Comparison of ENCODE assay signal across 22 cellular contexts in the genomic region with DNA sequence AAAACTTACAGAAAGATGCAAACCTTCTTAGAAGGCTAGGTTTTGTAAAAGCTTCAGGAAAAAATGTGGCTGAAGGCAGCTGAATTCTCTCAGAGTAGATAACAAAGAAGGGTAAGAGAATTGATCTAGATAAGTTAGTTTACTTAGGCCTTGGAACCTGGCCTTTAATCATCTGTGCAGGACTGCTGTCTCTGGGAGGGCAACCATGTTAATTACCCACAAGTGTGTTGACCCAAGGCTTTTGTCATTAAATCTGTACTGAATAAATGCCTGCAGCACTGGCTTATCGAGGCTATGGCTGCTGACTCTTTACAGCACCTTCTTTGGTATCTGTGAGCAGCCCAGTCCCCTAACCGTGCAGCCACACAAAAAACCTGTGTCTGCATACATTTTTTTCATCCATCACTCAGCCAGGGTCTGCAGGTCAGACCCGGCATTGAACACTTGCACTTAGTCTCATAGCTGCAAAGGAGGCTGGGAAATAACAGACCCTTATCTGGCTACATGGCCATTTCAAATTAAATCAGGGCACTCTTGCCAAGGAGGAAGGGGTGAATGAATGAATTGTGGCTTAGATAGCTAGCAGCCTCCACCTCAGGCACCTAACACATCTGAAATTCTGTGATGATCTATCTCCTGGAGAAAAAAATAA.
"Had no signal": no experiment of that assay in that cellular context is flagged by ENCODE, and none has a peak within 500 bp of the region (broad histone marks: within the 10 kb centered on the region; RNA-seq: fewer than 3 reads in every experiment).

No MANE protein-coding gene starts in this region.

- ATAC-seq: activated T-cell treated with anti-CD3 and anti-CD28 coated beads, Interleukin-2, amount 50 U/mL, for 4 hours; stimulated activated naive CD8-positive, alpha-beta T cell treated with anti-CD3 and anti-CD28 coated beads, Interleukin-15, amount 100 ng/mL, for 72 hours; T-helper 17 cell had no signal

- H3K36me3 ChIP-seq: adrenal gland, ascending aorta, brain microvascular endothelial cell, left ventricle myocardium inferior, right atrium auricular region, tibial nerve had no signal

- DNase-seq: activated CD4-positive, alpha-beta T cell treated with anti-CD3 and anti-CD28 coated beads for 4 hours; activated CD4-positive, alpha-beta T cell treated with anti-CD3 and anti-CD28 coated beads, Interleukin-2, amount 50 U/mL, for 48 hours; activated CD4-positive, CD25-positive, alpha-beta regulatory T cell; activated CD8-positive, alpha-beta memory T cell treated with anti-CD3 and anti-CD28 coated beads, Interleukin-2, amount 50 U/mL, for 48 hours; activated naive CD4-positive, alpha-beta T cell; activated T-cell treated with anti-CD3 and anti-CD28 coated beads, Interleukin-2, amount 50 U/mL, for 4 hours; adrenal gland; brain microvascular endothelial cell; caudate nucleus; effector CD4-positive, alpha-beta T cell; foreskin melanocyte; immature natural killer cell; kidney glomerular epithelial cell; left ventricle myocardium inferior; naive B cell; stimulated activated CD4-positive, alpha-beta T cell treated with anti-CD3 and anti-CD28 coated beads, Interleukin-4, amount 100 ng/mL, for 4 hours; stimulated activated naive CD8-positive, alpha-beta T cell treated with anti-CD3 and anti-CD28 coated beads, Interleukin-15, amount 100 ng/mL, for 72 hours; T-helper 17 cell had no signal

- H3K27me3 ChIP-seq: adrenal gland, ascending aorta, brain microvascular endothelial cell, right atrium auricular region, tibial nerve had no signal

- H3K9me3 ChIP-seq: adrenal gland, ascending aorta, left ventricle myocardium inferior, right atrium auricular region, tibial nerve had no signal

- H3K4me3 ChIP-seq: adrenal gland, ascending aorta, left ventricle myocardium inferior, right atrium auricular region, tibial nerve had no signal

- H3K27ac ChIP-seq: adrenal gland, ascending aorta, brain microvascular endothelial cell, left ventricle myocardium inferior, right atrium auricular region, tibial nerve had no signal

- H3K4me1 ChIP-seq: adrenal gland, ascending aorta, left ventricle myocardium inferior, right atrium auricular region had no signal

- FAIRE-seq: urothelium cell line had no signal
